8 cellular contexts compared by ENCODE assay signal in genomic region chr2:86441392-86441788, GRCh38. TPM values are rescaled to one million over a fixed set of nuclear protein-coding genes. Genes with fewer than 3 reads are reported as not detected.
DNase-seq lines count a peak whose midpoint lies in the region; ATAC-seq and TF ChIP-seq lines count a peak whose summit lies in the region.

No MANE protein-coding gene starts in this region.

- peaks cover 36% of the 10 kb centered on the region for H3K4me1 Mint-ChIP-seq in activated naive CD8-positive, alpha-beta T cell treated with anti-CD3 and anti-CD28 coated beads, Interleukin-2, amount 10 ng/mL, durations not matched to agents 7 days and 5 days

- 0% methylated on average over 1 of the region's 49 CpGs for WGBS in right lobe of liver (ENCODE audit: insufficient coverage, low coverage, low lambda C conversion rate, missing lambda C conversion rate)

- peak overlapping the region; percentile 97 for H3K27ac Mint-ChIP-seq in activated naive CD8-positive, alpha-beta T cell treated with anti-CD3 and anti-CD28 coated beads, Interleukin-2, amount 10 ng/mL, durations not matched to agents 7 days and 5 days

- H3K4me1 ChIP-seq in right lobe of liver, result peaks cover 0 to 17% (median 5%) of the 10 kb centered on the region in 4 donors
- H3K4me1 ChIP-seq in vagina, result peaks cover 39% of the 10 kb centered on the region

- H3K27me3 Mint-ChIP-seq in activated naive CD8-positive, alpha-beta T cell treated with anti-CD3 and anti-CD28 coated beads, Interleukin-2, amount 10 ng/mL, durations not matched to agents 7 days and 5 days, result no peaks in the 10 kb centered on the region

- H3K4me3 Mint-ChIP-seq in activated naive CD8-positive, alpha-beta T cell treated with anti-CD3 and anti-CD28 coated beads, Interleukin-2, amount 10 ng/mL, durations not matched to agents 7 days and 5 days, result peak overlapping the region; percentile 94

- no peak for TF ChIP-seq CTCF in right lobe of liver (IDR thresholded peaks at IDR 0.05)
- no peak for TF ChIP-seq CTCF in vagina (IDR thresholded peaks at IDR 0.05)

- POLR2A ChIA-PET in activated naive CD8-positive, alpha-beta T cell treated with anti-CD3 and anti-CD28 coated beads, Interleukin-2, amount 10 ng/mL, durations not matched to agents 7 days and 5 days (lab: Charles Lee), result interaction anchor here (0.6 to 3.9 kb wide), 31 partner anchors 10 to 903 kb away, joined by 3 to 17 read pairs (median 5); partner anchors contain the start of genes CD8A, IMMT, MAT2A and MRPL35

- peaks cover 10% of the 10 kb centered on the region for H3K9me3 Mint-ChIP-seq in activated naive CD8-positive, alpha-beta T cell treated with anti-CD3 and anti-CD28 coated beads, Interleukin-2, amount 10 ng/mL, durations not matched to agents 7 days and 5 days

- H3K36me3 ChIP-seq in right lobe of liver (no peaks in the 10 kb centered on the region), vagina (no peaks in the 10 kb centered on the region)

- no peak for DNase-seq in activated naive CD8-positive, alpha-beta T cell treated with anti-CD3 and anti-CD28 coated beads, Interleukin-2, amount 10 ng/mL, durations not matched to agents 7 days and 5 days
- no peak for DNase-seq in right lobe of liver
- no peak for DNase-seq in vagina (ENCODE audit: extremely low spot score in 2 of 2)
- no peak for DNase-seq in erythroblast (lab: John Stamatoyannopoulos, UW)
- DNase-seq in mucosa of gallbladder (ENCODE audit: low spot score), result no peak
- DNase-seq in HuH-7 (ENCODE audit: low spot score), result no peak

- H3K36me3 Mint-ChIP-seq in activated naive CD8-positive, alpha-beta T cell treated with anti-CD3 and anti-CD28 coated beads, Interleukin-2, amount 10 ng/mL, durations not matched to agents 7 days and 5 days, result peaks cover 43% of the 10 kb centered on the region

- TF ChIP-seq POLR2A in right lobe of liver (IDR thresholded peaks at IDR 0.05) (peak; percentile 96), vagina (IDR thresholded peaks at IDR 0.05) (peak; percentile 74 to 96), erythroblast (IDR thresholded peaks at IDR 0.05; ENCODE audit: low read length) (no peak)

- intact Hi-C loops in right lobe of liver (cut with DNase I) (no loop called here), vagina (cut with DNase I) (loop anchor here (5.0 to 10.0 kb wide), 2 partner anchors 121 to 217 kb away; partner anchors contain the start of gene CHMP3)

- H3K27ac ChIP-seq in right lobe of liver (peak overlapping the region; percentile 82 to 98 (median 89)), vagina (peak overlapping the region; percentile 96)

- ATAC-seq in HG02678 (IDR thresholded peaks at IDR 0.05; ENCODE audit: unreplicated experiment) (peak; percentile 17), right lobe of liver (no peak)
- no peak for ATAC-seq in activated naive CD8-positive, alpha-beta T cell treated with anti-CD3 and anti-CD28 coated beads, Interleukin-2, amount 10 ng/mL, durations not matched to agents 7 days and 5 days (ENCODE audit: low read depth)

- H3K9me3 ChIP-seq in right lobe of liver, result peaks cover 0 to 26% (median under 1%) of the 10 kb centered on the region in 4 donors
- H3K9me3 ChIP-seq in vagina, result peaks cover 18% of the 10 kb centered on the region

- H3K4me3 ChIP-seq in GM08714 (ENCODE audit: low read length), result peak overlapping the region; percentile 85
- H3K4me3 ChIP-seq in right lobe of liver, result peak overlapping the region; percentile 65 to 77 (median 70)
- H3K4me3 ChIP-seq in vagina, result peak overlapping the region; percentile 80 to 90

- H3K27me3 ChIP-seq in right lobe of liver, result no peaks in the 10 kb centered on the region
- no peaks in the 10 kb centered on the region for H3K27me3 ChIP-seq in vagina

RNA-seq across cellular contexts. Expression of gene KDM3A, which starts 0.2 kb away (rescaled TPM):
- 100 to 1,000 TPM in 1 of 2 experiments, 10 to 100 TPM in 1; 94.7 to 106 TPM for total RNA-seq in activated naive CD8-positive, alpha-beta T cell treated with anti-CD3 and anti-CD28 coated beads, Interleukin-2, amount 10 ng/mL, durations not matched to agents 7 days and 5 days
- total RNA-seq in right lobe of liver (10 to 100 TPM in 5 of 6 experiments, 1 to 10 TPM in 1; 7.2 to 40.8 (median 13.6) TPM), vagina (38.3 TPM), mucosa of gallbladder (87.4 TPM)
